In the genomic region with DNA sequence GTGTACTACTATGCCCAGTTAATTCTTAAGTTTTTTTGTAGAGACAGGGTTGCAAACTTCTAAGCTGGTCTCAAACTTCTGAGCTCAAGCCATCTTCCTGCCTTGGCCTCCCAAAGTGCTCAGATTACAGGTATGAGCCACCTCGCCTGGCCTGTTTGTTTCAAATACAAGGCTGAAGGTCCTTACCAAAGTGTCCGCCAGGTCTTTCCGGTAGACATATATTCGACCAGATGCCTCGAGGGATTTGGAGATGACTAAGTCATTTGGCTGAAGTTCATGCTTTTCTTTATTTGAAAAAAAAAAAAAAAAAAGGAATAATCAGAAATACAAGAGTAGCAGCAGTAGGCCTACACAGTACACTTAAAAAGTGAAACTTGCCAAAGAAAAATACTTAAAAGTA, we compare ENCODE assay signal across 27 cellular contexts.
A peak's percentile ranks its signal among the peaks of the same experiment; 100 is the strongest.
DNase-seq lines count a peak whose midpoint lies in the region; TF ChIP-seq lines count a peak whose summit lies in the region.
"Had no signal": no experiment of that assay in that cellular context is flagged by ENCODE, and none has a peak within 500 bp of the region (broad histone marks: within the 10 kb centered on the region; RNA-seq: fewer than 3 reads in every experiment).

No MANE protein-coding gene starts in this region.

- intact Hi-C loops in A673 (cut with micrococcal nuclease; ENCODE audit: unreplicated experiment): no loop called here

- no peak overlapping the region for H3K27ac Mint-ChIP-seq in type B pancreatic cell
- H3K27ac Mint-ChIP-seq: activated naive CD4-positive, alpha-beta T cell treated with anti-CD3 and anti-CD28 coated beads, Interleukin-2, amount 10 ng/mL, durations not matched to agents 7 days and 5 days; activated T-cell treated with anti-CD3 and anti-CD28 coated beads, Interleukin-2, amount 50 U/mL, for 72 hours; effector memory CD8-positive, alpha-beta T cell; naive thymus-derived CD4-positive, alpha-beta T cell; T-helper 17 cell had no signal

- no peaks in the 10 kb centered on the region for H4K20me1 ChIP-seq in osteoblast (ENCODE audit: insufficient read depth, low read length)

- POLR2A ChIA-PET in A673 (lab: Charles Lee; ENCODE audit: low non-redundant PET): no interaction called here

- TF ChIP-seq CTCF in A673 (conservative IDR thresholded peaks at IDR 0.05; ENCODE audit: low read depth, low read length) (no peak), osteoblast (IDR thresholded peaks at IDR 0.05; ENCODE audit: extremely low read depth, low read depth, low read length) (no peak), type B pancreatic cell (conservative IDR thresholded peaks at IDR 0.05) (no peak)

- H3K27ac ChIP-seq in A673 (ENCODE audit: low read depth, low read length, poor library complexity, severe bottlenecking): no peak overlapping the region
- H3K27ac ChIP-seq in osteoblast (ENCODE audit: low read depth, low read length): no peak overlapping the region
- H3K27ac ChIP-seq: adrenal gland, GM23248, SK-N-MC, upper lobe of right lung had no signal

- no peaks in the 10 kb centered on the region for H3K36me3 ChIP-seq in A673 (ENCODE audit: insufficient read depth, low read length, poor library complexity, severe bottlenecking)
- no peaks in the 10 kb centered on the region for H3K36me3 ChIP-seq in osteoblast (ENCODE audit: insufficient read depth, low read length)

- H3K4me3 ChIP-seq in A673 (ENCODE audit: low read depth, low read length, poor library complexity, severe bottlenecking) (no peak overlapping the region), osteoblast (ENCODE audit: insufficient read depth, low read length) (no peak overlapping the region)
- H3K4me3 ChIP-seq: adrenal gland, GM23248, SK-N-MC, upper lobe of right lung had no signal

- DNase-seq in A673 (ENCODE audit: low spot score) (peak; percentile 55), RPMI7951 (ENCODE audit: low read depth) (peak; percentile 31), dermis microvascular lymphatic vessel endothelial cell (ENCODE audit: low read depth in 2 of 2) (peak; percentile 20 to 53), osteoblast (ENCODE audit: insufficient read length, low spot score, missing footprints) (peak; percentile 58), activated gamma-delta T cell treated with Interleukin-2 at 50 U/mL for 16 hours (no peak), type B pancreatic cell (ENCODE audit: extremely low spot score, unreplicated experiment) (no peak), HCEC 1CT (no peak)
- DNase-seq in central memory CD4-positive, alpha-beta T cell: no peak
- DNase-seq: activated CD4-positive, alpha-beta T cell treated with anti-CD3 and anti-CD28 coated beads, Interleukin-2, amount 50 U/mL, for 4 hours; activated naive CD4-positive, alpha-beta T cell treated with anti-CD3 and anti-CD28 coated beads, Interleukin-2, amount 10 ng/mL, durations not matched to agents 7 days and 5 days; activated T-cell treated with anti-CD3 and anti-CD28 coated beads, Interleukin-2, amount 50 U/mL, for 72 hours; adrenal gland; Calu3; DMS79 treated with DMSO at 0.1 percent for 48 hours; effector memory CD8-positive, alpha-beta T cell; GF-D8; GM23248; midbrain; naive thymus-derived CD4-positive, alpha-beta T cell; NCI-H1092 treated with DMSO at 0.1 percent for 48 hours; NCI-H187; NCI-H2171; nucleus accumbens; stimulated activated naive CD4-positive, alpha-beta T cell; T-helper 17 cell; upper lobe of right lung had no signal

- H3K27me3 Mint-ChIP-seq in type B pancreatic cell: no peaks in the 10 kb centered on the region
- H3K27me3 Mint-ChIP-seq: activated naive CD4-positive, alpha-beta T cell treated with anti-CD3 and anti-CD28 coated beads, Interleukin-2, amount 10 ng/mL, durations not matched to agents 7 days and 5 days had no signal

- no peak overlapping the region for H3K4me2 ChIP-seq in osteoblast (ENCODE audit: insufficient read depth, low read length)

- H2AFZ ChIP-seq in osteoblast (ENCODE audit: low read length): no peak overlapping the region
- H2AFZ ChIP-seq: GM23248 had no signal

- no peak overlapping the region for H3K4me3 Mint-ChIP-seq in type B pancreatic cell
- H3K4me3 Mint-ChIP-seq: activated naive CD4-positive, alpha-beta T cell treated with anti-CD3 and anti-CD28 coated beads, Interleukin-2, amount 10 ng/mL, durations not matched to agents 7 days and 5 days; activated T-cell treated with anti-CD3 and anti-CD28 coated beads, Interleukin-2, amount 50 U/mL, for 72 hours; effector memory CD8-positive, alpha-beta T cell; naive thymus-derived CD4-positive, alpha-beta T cell; T-helper 17 cell had no signal

- H3K9me3 Mint-ChIP-seq in type B pancreatic cell: no peaks in the 10 kb centered on the region
- H3K9me3 Mint-ChIP-seq: activated naive CD4-positive, alpha-beta T cell treated with anti-CD3 and anti-CD28 coated beads, Interleukin-2, amount 10 ng/mL, durations not matched to agents 7 days and 5 days; activated T-cell treated with anti-CD3 and anti-CD28 coated beads, Interleukin-2, amount 50 U/mL, for 72 hours; effector memory CD8-positive, alpha-beta T cell; naive thymus-derived CD4-positive, alpha-beta T cell had no signal

- BruUV-seq in A673 (replicated peaks; lab: Mats Ljungman, UMichigan): no TSS peak

- CTCF ChIA-PET in A673 (lab: Charles Lee): no interaction called here

- H3K4me1 ChIP-seq in A673 (ENCODE audit: insufficient read depth, low read length, poor library complexity, severe bottlenecking) (peaks cover 30% of the 10 kb centered on the region), osteoblast (ENCODE audit: insufficient read depth, low read length) (peaks cover 5% of the 10 kb centered on the region)
- H3K4me1 ChIP-seq: adrenal gland had no signal

- H3K9me3 ChIP-seq in A673 (ENCODE audit: low read depth, low read length, poor library complexity, severe bottlenecking): no peaks in the 10 kb centered on the region
- H3K9me3 ChIP-seq in osteoblast (ENCODE audit: low read depth, low read length): no peaks in the 10 kb centered on the region
- H3K9me3 ChIP-seq: adrenal gland, upper lobe of right lung had no signal

- no peaks in the 10 kb centered on the region for H3K27me3 ChIP-seq in A673 (replicated peaks; ENCODE audit: insufficient read depth, low read depth, low read length, poor library complexity)
- no peaks in the 10 kb centered on the region for H3K27me3 ChIP-seq in osteoblast (ENCODE audit: insufficient read depth, low read length)
- H3K27me3 ChIP-seq: adrenal gland, upper lobe of right lung had no signal

- H3K36me3 Mint-ChIP-seq in type B pancreatic cell: peaks cover 9% of the 10 kb centered on the region
- H3K36me3 Mint-ChIP-seq: activated naive CD4-positive, alpha-beta T cell treated with anti-CD3 and anti-CD28 coated beads, Interleukin-2, amount 10 ng/mL, durations not matched to agents 7 days and 5 days; naive thymus-derived CD4-positive, alpha-beta T cell had no signal

- peaks cover 26% of the 10 kb centered on the region for H3K4me1 Mint-ChIP-seq in type B pancreatic cell (ENCODE audit: unreplicated experiment)
- H3K4me1 Mint-ChIP-seq: T-helper 17 cell had no signal

- no peaks in the 10 kb centered on the region for H3K79me2 ChIP-seq in osteoblast (ENCODE audit: insufficient read depth, low read length)

Comparison
In these comparisons a context has a peak if more than half of its experiments do, and no peak if none do; other contexts are left out.
1. DNase-seq: peak in A673 (single experiment), RPMI7951 (single experiment), dermis microvascular lymphatic vessel endothelial cell (2 of 2) and osteoblast (single experiment); none in activated gamma-delta T cell treated with Interleukin-2 at 50 U/mL for 16 hours (single experiment), central memory CD4-positive, alpha-beta T cell (single experiment), type B pancreatic cell (single experiment) and HCEC 1CT (single experiment).